ENCODE assay signal across 10 cellular contexts in genomic region chr4:140851032-140851636, GRCh38.
DNase-seq lines count a peak whose midpoint lies in the region; ATAC-seq, FAIRE-seq and TF ChIP-seq lines count a peak whose summit lies in the region.
"Had no signal": no experiment of that assay in that cellular context is flagged by ENCODE, and none has a peak within 500 bp of the region (broad histone marks: within the 10 kb centered on the region; RNA-seq: fewer than 3 reads in every experiment).

No MANE protein-coding gene starts in this region.

- no peaks in the 10 kb centered on the region for H3K9me3 Mint-ChIP-seq in activated naive CD8-positive, alpha-beta T cell treated with anti-CD3 and anti-CD28 coated beads, Interleukin-2, amount 50 U/mL, for 24 hours
- no peaks in the 10 kb centered on the region for H3K9me3 Mint-ChIP-seq in T-helper 2 cell treated with Interferon-gamma antibody and Interleukin-4, amounts not matched to agents 5 μg/mL and 100 μg/mL, for 36 hours
- H3K9me3 Mint-ChIP-seq: T-helper 1 cell treated with Interleukin-12 subunit alpha and Interleukin-12 subunit beta and Interleukin-4 antibody, amounts not matched to agents 30 μg/mL and 1 μg/mL, for 36 hours had no signal

- ATAC-seq in HG03097 (IDR thresholded peaks at IDR 0.05; ENCODE audit: low FRiP score, unreplicated experiment) (peak; percentile 77), gastrocnemius medialis (peak in 1 of 2 donors; percentile 41)
- ATAC-seq in activated naive CD8-positive, alpha-beta T cell treated with anti-CD3 and anti-CD28 coated beads, Interleukin-2, amount 50 U/mL, for 24 hours, result no peak

- H3K27me3 ChIP-seq in right atrium auricular region, result no peaks in the 10 kb centered on the region
- H3K27me3 ChIP-seq in gastrocnemius medialis, result no peaks in the 10 kb centered on the region

- intact Hi-C loops in gastrocnemius medialis (cut with DNase I; ENCODE audit: low total_unique reads), result loop anchor here (2.0 kb wide), 2 partner anchors 328 to 490 kb away; no protein-coding TSS in a partner anchor

- H3K4me3 ChIP-seq in right atrium auricular region (no peak overlapping the region), gastrocnemius medialis (no peak overlapping the region)
- H3K4me3 ChIP-seq: skin epidermis had no signal

- TF ChIP-seq POLR2A in gastrocnemius medialis (IDR thresholded peaks at IDR 0.05), result no peak

- H3K36me3 Mint-ChIP-seq in activated naive CD8-positive, alpha-beta T cell treated with anti-CD3 and anti-CD28 coated beads, Interleukin-2, amount 50 U/mL, for 24 hours (ENCODE audit: low read depth), result no peaks in the 10 kb centered on the region
- H3K36me3 Mint-ChIP-seq in T-helper 2 cell treated with Interferon-gamma antibody and Interleukin-4, amounts not matched to agents 5 μg/mL and 100 μg/mL, for 36 hours (ENCODE audit: low read depth), result no peaks in the 10 kb centered on the region

- H3K9me3 ChIP-seq in right atrium auricular region, result no peaks in the 10 kb centered on the region
- no peaks in the 10 kb centered on the region for H3K9me3 ChIP-seq in gastrocnemius medialis

- DNase-seq in GM18507 (ENCODE audit: extremely low spot score, insufficient read length, low read depth), result peak; percentile 33
- peak; percentile 28 for DNase-seq in NCI-H2171 (lab: John Stamatoyannopoulos, UW)
- peak; percentile 3 for DNase-seq in activated naive CD8-positive, alpha-beta T cell treated with anti-CD3 and anti-CD28 coated beads, Interleukin-2, amount 50 U/mL, for 24 hours
- DNase-seq in right atrium auricular region (ENCODE audit: low spot score), result no peak
- DNase-seq in gastrocnemius medialis, result no peak
- DNase-seq in T-helper 2 cell treated with Interferon-gamma antibody and Interleukin-4, amounts not matched to agents 5 μg/mL and 100 μg/mL, for 36 hours (ENCODE audit: low spot score), result no peak

- H3K36me3 ChIP-seq in right atrium auricular region (no peaks in the 10 kb centered on the region), gastrocnemius medialis (no peaks in the 10 kb centered on the region)

- peak; percentile 78 for FAIRE-seq in GM18507 (lab: Jason Lieb, UNC)

- H3K4me1 ChIP-seq in right atrium auricular region (peaks cover 0 to 2% of the 10 kb centered on the region in 2 donors), gastrocnemius medialis (peaks cover 0 to 1% of the 10 kb centered on the region in 2 donors)

- H3K4me3 Mint-ChIP-seq in activated naive CD8-positive, alpha-beta T cell treated with anti-CD3 and anti-CD28 coated beads, Interleukin-2, amount 50 U/mL, for 24 hours, result no peak overlapping the region
- no peak overlapping the region for H3K4me3 Mint-ChIP-seq in T-helper 2 cell treated with Interferon-gamma antibody and Interleukin-4, amounts not matched to agents 5 μg/mL and 100 μg/mL, for 36 hours
- H3K4me3 Mint-ChIP-seq: T-helper 1 cell treated with Interleukin-12 subunit alpha and Interleukin-12 subunit beta and Interleukin-4 antibody, amounts not matched to agents 30 μg/mL and 1 μg/mL, for 36 hours had no signal

- TF ChIP-seq CTCF in C4-2B (conservative IDR thresholded peaks at IDR 0.05) (peak; percentile 79), right atrium auricular region (IDR thresholded peaks at IDR 0.05) (peak; percentile 68 to 80), gastrocnemius medialis (IDR thresholded peaks at IDR 0.05 in 4 of 5, conservative IDR thresholded peaks at IDR 0.05 in 1 of 5) (peak; percentile 44 to 69 (median 64))

- H3K4me1 Mint-ChIP-seq in activated naive CD8-positive, alpha-beta T cell treated with anti-CD3 and anti-CD28 coated beads, Interleukin-2, amount 50 U/mL, for 24 hours, result no peaks in the 10 kb centered on the region
- no peaks in the 10 kb centered on the region for H3K4me1 Mint-ChIP-seq in T-helper 2 cell treated with Interferon-gamma antibody and Interleukin-4, amounts not matched to agents 5 μg/mL and 100 μg/mL, for 36 hours (ENCODE audit: low read depth)

- in situ Hi-C loops in gastrocnemius medialis (cut with MboI; ENCODE audit: low sequenced_read_pairs in 4 of 4), result loop anchor here in 3 of 4 donors (10.0 to 25.0 kb wide), 3 partner anchors 476 to 489 kb away; partner anchors contain the start of gene SCOC (in 2 of the 3)

- no peak overlapping the region for H3K27ac Mint-ChIP-seq in activated naive CD8-positive, alpha-beta T cell treated with anti-CD3 and anti-CD28 coated beads, Interleukin-2, amount 50 U/mL, for 24 hours
- no peak overlapping the region for H3K27ac Mint-ChIP-seq in T-helper 2 cell treated with Interferon-gamma antibody and Interleukin-4, amounts not matched to agents 5 μg/mL and 100 μg/mL, for 36 hours
- H3K27ac Mint-ChIP-seq: T-helper 1 cell treated with Interleukin-12 subunit alpha and Interleukin-12 subunit beta and Interleukin-4 antibody, amounts not matched to agents 30 μg/mL and 1 μg/mL, for 36 hours had no signal

- peaks cover 14% of the 10 kb centered on the region for H3K27me3 Mint-ChIP-seq in activated naive CD8-positive, alpha-beta T cell treated with anti-CD3 and anti-CD28 coated beads, Interleukin-2, amount 50 U/mL, for 24 hours
- H3K27me3 Mint-ChIP-seq in T-helper 2 cell treated with Interferon-gamma antibody and Interleukin-4, amounts not matched to agents 5 μg/mL and 100 μg/mL, for 36 hours (ENCODE audit: low read depth), result peaks cover 7% of the 10 kb centered on the region

- H3K27ac ChIP-seq in C4-2B, result no peak overlapping the region
- H3K27ac ChIP-seq in right atrium auricular region, result no peak overlapping the region
- no peak overlapping the region for H3K27ac ChIP-seq in gastrocnemius medialis
- H3K27ac ChIP-seq: skin epidermis had no signal

Comparison
In these comparisons a context has a peak if more than half of its experiments do, and no peak if none do; other contexts are left out.
1. DNase-seq: peak in GM18507 (single experiment), NCI-H2171 (single experiment) and activated naive CD8-positive, alpha-beta T cell treated with anti-CD3 and anti-CD28 coated beads, Interleukin-2, amount 50 U/mL, for 24 hours (single experiment); none in right atrium auricular region (single experiment), gastrocnemius medialis (0 of 2) and T-helper 2 cell treated with Interferon-gamma antibody and Interleukin-4, amounts not matched to agents 5 μg/mL and 100 μg/mL, for 36 hours (single experiment).
2. Peak in every context shown above with its lines, with median percentiles within 50 percentile points of each other: CTCF ChIP-seq.